Comparison of ENCODE assay signal across 20 cellular contexts in the genomic region with DNA sequence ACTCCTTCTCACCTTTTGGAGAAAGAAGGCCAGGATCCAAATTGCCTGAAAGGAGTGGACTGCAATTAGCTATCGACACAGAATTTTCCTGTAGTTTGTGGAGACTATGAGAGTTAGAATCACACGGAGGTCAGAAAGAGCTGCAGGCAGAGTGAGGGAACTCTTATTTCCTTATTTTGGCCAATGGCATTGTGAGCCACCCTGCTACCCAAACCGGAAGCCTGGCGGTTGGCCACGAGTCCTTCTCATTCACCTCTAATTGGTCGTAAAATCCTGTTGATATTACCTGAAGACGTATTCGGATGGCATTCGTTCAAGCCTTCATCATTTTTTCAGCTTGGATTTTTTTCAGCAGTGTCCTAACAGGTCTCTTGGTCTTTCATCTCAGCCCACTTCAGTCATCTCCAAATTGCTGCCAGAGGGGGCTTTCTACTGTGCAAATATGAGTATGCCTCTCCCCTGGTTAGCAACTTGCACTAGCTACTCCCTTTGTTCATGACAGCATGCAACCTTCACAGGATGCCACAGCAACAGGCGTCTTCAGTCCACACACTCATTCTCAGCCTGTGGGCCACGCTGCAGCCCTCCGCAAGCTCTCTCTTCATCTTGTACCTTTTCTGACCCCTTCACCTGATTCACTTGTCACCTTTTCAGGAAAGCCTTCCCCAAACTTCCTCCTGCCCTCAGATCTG.
DNase-seq lines count a peak whose midpoint lies in the region; ATAC-seq and TF ChIP-seq lines count a peak whose summit lies in the region.
"Had no signal": no experiment of that assay in that cellular context is flagged by ENCODE, and none has a peak within 500 bp of the region (broad histone marks: within the 10 kb centered on the region; RNA-seq: fewer than 3 reads in every experiment).

No MANE protein-coding gene starts in this region.

- WGBS in SK-N-SH (ENCODE audit: low lambda C conversion rate), result 87% methylated on average over 12 of the region's 12 CpGs

- H3K9me2 ChIP-seq in SK-N-SH, result no peaks in the 10 kb centered on the region

- no peak overlapping the region for H2AFZ ChIP-seq in SK-N-SH (ENCODE audit: low read depth)

- no peaks in the 10 kb centered on the region for H3K9me3 Mint-ChIP-seq in activated CD8-positive, alpha-beta T cell treated with anti-CD3 and anti-CD28 coated beads, Interleukin-2, amount 10 ng/mL, durations not matched to agents 7 days and 5 days (ENCODE audit: insufficient read depth)

- no peaks in the 10 kb centered on the region for H3K79me2 ChIP-seq in SK-N-SH (ENCODE audit: insufficient read depth)

- H3K27me3 ChIP-seq in SK-N-SH (ENCODE audit: insufficient read depth), result no peaks in the 10 kb centered on the region
- H3K27me3 ChIP-seq in brain microvascular endothelial cell (replicated peaks), result no peaks in the 10 kb centered on the region

- ATAC-seq in HG02884 (IDR thresholded peaks at IDR 0.05; ENCODE audit: unreplicated experiment), result peak; percentile 38
- peak; percentile 33 for ATAC-seq in activated CD8-positive, alpha-beta T cell treated with anti-CD3 and anti-CD28 coated beads, Interleukin-2, amount 10 ng/mL, durations not matched to agents 7 days and 5 days

- H3K4me3 Mint-ChIP-seq in activated CD8-positive, alpha-beta T cell treated with anti-CD3 and anti-CD28 coated beads, Interleukin-2, amount 10 ng/mL, durations not matched to agents 7 days and 5 days, result no peak overlapping the region

- CTCF ChIA-PET in activated CD8-positive, alpha-beta T cell treated with anti-CD3 and anti-CD28 coated beads, Interleukin-2, amount 10 ng/mL, durations not matched to agents 7 days and 5 days (lab: Charles Lee), result interaction anchor here (1.3 kb wide), 1 partner anchor 11 kb away, joined by 3 read pairs; no protein-coding TSS in a partner anchor
- CTCF ChIA-PET in SK-N-SH (lab: Yijun Ruan, JAX), result interaction anchor here (1.0 to 1.4 kb wide), 2 partner anchors 45 to 62 kb away, joined by 3 to 4 read pairs; no protein-coding TSS in a partner anchor

- no peaks in the 10 kb centered on the region for H3K36me3 ChIP-seq in SK-N-SH (replicated peaks in 1 of 2; ENCODE audit: control insufficient read depth in 1 of 2, insufficient read depth in 2 of 2, low read length in 1 of 2)
- H3K36me3 ChIP-seq in brain microvascular endothelial cell (replicated peaks), result no peaks in the 10 kb centered on the region

- no peaks in the 10 kb centered on the region for H3K9me3 ChIP-seq in SK-N-SH

- no peak overlapping the region for H3K9ac ChIP-seq in SK-N-SH

- H3K27me3 Mint-ChIP-seq in activated CD8-positive, alpha-beta T cell treated with anti-CD3 and anti-CD28 coated beads, Interleukin-2, amount 10 ng/mL, durations not matched to agents 7 days and 5 days (ENCODE audit: low read depth), result peaks cover 3% of the 10 kb centered on the region
- H3K27me3 Mint-ChIP-seq: CD4-positive, alpha-beta memory T cell had no signal

- H3K4me1 Mint-ChIP-seq in activated CD8-positive, alpha-beta T cell treated with anti-CD3 and anti-CD28 coated beads, Interleukin-2, amount 10 ng/mL, durations not matched to agents 7 days and 5 days (ENCODE audit: low read depth), result peaks cover 12% of the 10 kb centered on the region

- TF ChIP-seq CTCF in SK-N-SH (IDR thresholded peaks at IDR 0.05), result no peak
- no peak for TF ChIP-seq CTCF in brain microvascular endothelial cell (IDR thresholded peaks at IDR 0.05; ENCODE audit: low read depth, low read length, missing control alignments)

- peak overlapping the region; percentile 54 for H3K27ac Mint-ChIP-seq in activated CD8-positive, alpha-beta T cell treated with anti-CD3 and anti-CD28 coated beads, Interleukin-2, amount 10 ng/mL, durations not matched to agents 7 days and 5 days

- H3K4me3 ChIP-seq in SK-N-SH (ENCODE audit: low read depth in 2 of 2, low read length in 1 of 2) (no peak overlapping the region), brain microvascular endothelial cell (ENCODE audit: low read depth, low read length) (no peak overlapping the region)

- no peak overlapping the region for H3K4me2 ChIP-seq in SK-N-SH

- peaks cover 0 to 9% of the 10 kb centered on the region in 2 experiments; a peak in 1 of 4 replicates for H3K4me1 ChIP-seq in SK-N-SH (ENCODE audit: control insufficient read depth in 1 of 2, insufficient read depth in 2 of 2, low read depth in 1 of 2, low read length in 1 of 2)

- H3F3A ChIP-seq in SK-N-SH (replicated peaks; ENCODE audit: insufficient read depth), result no peaks in the 10 kb centered on the region

- in situ Hi-C loops in brain microvascular endothelial cell (cut with HindIII; ENCODE audit: low pct_ligation_motif_present, low sequenced_read_pairs), result no loop called here

- no peak overlapping the region for H3K27ac ChIP-seq in SK-N-SH (ENCODE audit: low read depth in 2 of 2, low read length in 1 of 2)
- no peak overlapping the region for H3K27ac ChIP-seq in brain microvascular endothelial cell
- H3K27ac ChIP-seq: 22Rv1 had no signal

- H4K20me1 ChIP-seq in SK-N-SH (ENCODE audit: insufficient read depth), result no peaks in the 10 kb centered on the region

- TF ChIP-seq RAD21 in SK-N-SH (IDR thresholded peaks at IDR 0.05; ENCODE audit: low read length), result no peak

- peak; percentile 3 for DNase-seq in NCI-H1105 treated with DMSO at 0.1 percent for 48 hours (lab: John Stamatoyannopoulos, UW)
- no peak for DNase-seq in NCI-H1105 (lab: John Stamatoyannopoulos, UW)
- peak; percentile 7 for DNase-seq in ELF-1 (ENCODE audit: low read depth, low spot score)
- no peak for DNase-seq in activated CD8-positive, alpha-beta T cell treated with anti-CD3 and anti-CD28 coated beads, Interleukin-2, amount 10 ng/mL, durations not matched to agents 7 days and 5 days
- no peak for DNase-seq in SK-N-SH
- no peak for DNase-seq in brain microvascular endothelial cell
- no peak for DNase-seq in stimulated activated CD4-positive, alpha-beta T cell treated with anti-CD3 and anti-CD28 coated beads, Interleukin-15, amount 100 ng/mL, for 24 hours
- DNase-seq: Calu3; CD4-positive, alpha-beta memory T cell; H7; IMR-90; Kasumi-1; NCI-H1417; NCI-H187 treated with DMSO at 0.1 percent for 48 hours; NCI-H345; NCI-H526; OCI-M1; SIG-M5 had no signal

- POLR2A ChIA-PET in activated CD8-positive, alpha-beta T cell treated with anti-CD3 and anti-CD28 coated beads, Interleukin-2, amount 10 ng/mL, durations not matched to agents 7 days and 5 days (lab: Charles Lee), result interaction anchor here (1.3 kb wide), 1 partner anchor 18 kb away, joined by 4 read pairs; no protein-coding TSS in a partner anchor
- POLR2A ChIA-PET in SK-N-SH (lab: Yijun Ruan, JAX), result no interaction called here

- TF ChIP-seq EP300 in SK-N-SH (IDR thresholded peaks at IDR 0.05; ENCODE audit: borderline replicate concordance in 1 of 2, low read depth in 1 of 2, low read length in 1 of 2), result no peak

- no peaks in the 10 kb centered on the region for H3K36me3 Mint-ChIP-seq in activated CD8-positive, alpha-beta T cell treated with anti-CD3 and anti-CD28 coated beads, Interleukin-2, amount 10 ng/mL, durations not matched to agents 7 days and 5 days (ENCODE audit: low read depth)
- H3K36me3 Mint-ChIP-seq: CD4-positive, alpha-beta memory T cell had no signal

TF ChIP-seq in SK-N-SH, 30 proteins besides CTCF, POLR2A, EP300 and RAD21 (continues in another document):
- TF ChIP-seq NRF1 (IDR thresholded peaks at IDR 0.05; ENCODE audit: low read depth, low read length) (no peak), EZH2phosphoT487 (IDR thresholded peaks at IDR 0.05; ENCODE audit: borderline replicate concordance, low read depth) (no peak), FOSL2 (IDR thresholded peaks at IDR 0.05; ENCODE audit: borderline replicate concordance, low read depth) (no peak), CHD2 (IDR thresholded peaks at IDR 0.05; ENCODE audit: low read length, partially characterized antibody) (no peak), ELF1 (IDR thresholded peaks at IDR 0.05) (no peak), TEAD4 (IDR thresholded peaks at IDR 0.05; ENCODE audit: borderline replicate concordance, insufficient read depth) (no peak), TCF12 (IDR thresholded peaks at IDR 0.05) (no peak)
- TF ChIP-seq, protein P1, sequence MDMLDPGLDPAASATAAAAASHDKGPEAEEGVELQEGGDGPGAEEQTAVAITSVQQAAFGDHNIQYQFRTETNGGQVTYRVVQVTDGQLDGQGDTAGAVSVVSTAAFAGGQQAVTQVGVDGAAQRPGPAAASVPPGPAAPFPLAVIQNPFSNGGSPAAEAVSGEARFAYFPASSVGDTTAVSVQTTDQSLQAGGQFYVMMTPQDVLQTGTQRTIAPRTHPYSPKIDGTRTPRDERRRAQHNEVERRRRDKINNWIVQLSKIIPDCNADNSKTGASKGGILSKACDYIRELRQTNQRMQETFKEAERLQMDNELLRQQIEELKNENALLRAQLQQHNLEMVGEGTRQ (IDR thresholded peaks at IDR 0.05; ENCODE audit: borderline replicate concordance, low read depth, low read length), result no peak
- TF ChIP-seq, protein P2, sequence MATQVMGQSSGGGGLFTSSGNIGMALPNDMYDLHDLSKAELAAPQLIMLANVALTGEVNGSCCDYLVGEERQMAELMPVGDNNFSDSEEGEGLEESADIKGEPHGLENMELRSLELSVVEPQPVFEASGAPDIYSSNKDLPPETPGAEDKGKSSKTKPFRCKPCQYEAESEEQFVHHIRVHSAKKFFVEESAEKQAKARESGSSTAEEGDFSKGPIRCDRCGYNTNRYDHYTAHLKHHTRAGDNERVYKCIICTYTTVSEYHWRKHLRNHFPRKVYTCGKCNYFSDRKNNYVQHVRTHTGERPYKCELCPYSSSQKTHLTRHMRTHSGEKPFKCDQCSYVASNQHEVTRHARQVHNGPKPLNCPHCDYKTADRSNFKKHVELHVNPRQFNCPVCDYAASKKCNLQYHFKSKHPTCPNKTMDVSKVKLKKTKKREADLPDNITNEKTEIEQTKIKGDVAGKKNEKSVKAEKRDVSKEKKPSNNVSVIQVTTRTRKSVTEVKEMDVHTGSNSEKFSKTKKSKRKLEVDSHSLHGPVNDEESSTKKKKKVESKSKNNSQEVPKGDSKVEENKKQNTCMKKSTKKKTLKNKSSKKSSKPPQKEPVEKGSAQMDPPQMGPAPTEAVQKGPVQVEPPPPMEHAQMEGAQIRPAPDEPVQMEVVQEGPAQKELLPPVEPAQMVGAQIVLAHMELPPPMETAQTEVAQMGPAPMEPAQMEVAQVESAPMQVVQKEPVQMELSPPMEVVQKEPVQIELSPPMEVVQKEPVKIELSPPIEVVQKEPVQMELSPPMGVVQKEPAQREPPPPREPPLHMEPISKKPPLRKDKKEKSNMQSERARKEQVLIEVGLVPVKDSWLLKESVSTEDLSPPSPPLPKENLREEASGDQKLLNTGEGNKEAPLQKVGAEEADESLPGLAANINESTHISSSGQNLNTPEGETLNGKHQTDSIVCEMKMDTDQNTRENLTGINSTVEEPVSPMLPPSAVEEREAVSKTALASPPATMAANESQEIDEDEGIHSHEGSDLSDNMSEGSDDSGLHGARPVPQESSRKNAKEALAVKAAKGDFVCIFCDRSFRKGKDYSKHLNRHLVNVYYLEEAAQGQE (IDR thresholded peaks at IDR 0.05; ENCODE audit: low read depth, low read length), result no peak

Comparison
In these comparisons a context has a peak if more than half of its experiments do, and no peak if none do; other contexts are left out.
1. DNase-seq: peak in NCI-H1105 treated with DMSO at 0.1 percent for 48 hours (single experiment) and ELF-1 (single experiment); none in NCI-H1105 (single experiment), activated CD8-positive, alpha-beta T cell treated with anti-CD3 and anti-CD28 coated beads, Interleukin-2, amount 10 ng/mL, durations not matched to agents 7 days and 5 days (single experiment), SK-N-SH (single experiment), brain microvascular endothelial cell (single experiment) and stimulated activated CD4-positive, alpha-beta T cell treated with anti-CD3 and anti-CD28 coated beads, Interleukin-15, amount 100 ng/mL, for 24 hours (single experiment).